Comparison of ENCODE assay signal across 8 cellular contexts in genomic region chr1:113388621-113389355, GRCh38. TPM values are rescaled to one million over a fixed set of nuclear protein-coding genes. Genes with fewer than 3 reads are reported as not detected.
DNase-seq lines count a peak whose midpoint lies in the region; ATAC-seq and TF ChIP-seq lines count a peak whose summit lies in the region.

No MANE protein-coding gene starts in this region.

- H2BK15ac ChIP-seq in IMR-90 (ENCODE audit: low read depth, low read length) = no peak overlapping the region

- no peak overlapping the region for H3K27ac Mint-ChIP-seq in activated T-cell treated with anti-CD3 and anti-CD28 coated beads, Interleukin-2, amount 50 U/mL, for 72 hours

- H3K27me3 ChIP-seq in IMR-90 (ENCODE audit: control insufficient read depth, insufficient read depth, low read length) (no peaks in the 10 kb centered on the region), iPS-20b (ENCODE audit: insufficient read depth, low read length) (peaks cover 17% of the 10 kb centered on the region), suprapubic skin (no peaks in the 10 kb centered on the region)

- BruUV-seq in IMR-90 (replicated peaks; lab: Mats Ljungman, UMichigan) = no TSS peak

- peaks cover 30% of the 10 kb centered on the region for H3K4me1 Mint-ChIP-seq in activated T-cell treated with anti-CD3 and anti-CD28 coated beads, Interleukin-2, amount 50 U/mL, for 72 hours (ENCODE audit: low read depth)

- H3K4me1 ChIP-seq in IMR-90 (ENCODE audit: control insufficient read depth, insufficient read depth, low read length) (peaks cover 6% of the 10 kb centered on the region), iPS-20b (ENCODE audit: insufficient read depth, low read length) (peaks cover 9% of the 10 kb centered on the region), suprapubic skin (peaks cover 37% of the 10 kb centered on the region)

- peak overlapping the region; percentile 88 for H2AFZ ChIP-seq in IMR-90 (replicated peaks; ENCODE audit: low read length, poor library complexity)

- H2BK120ac ChIP-seq in IMR-90 (ENCODE audit: low read depth, low read length) = no peak overlapping the region

- no peak overlapping the region for H2BK5ac ChIP-seq in IMR-90 (ENCODE audit: low read depth, low read length, poor library complexity, severe bottlenecking)

- TF ChIP-seq EP300 in suprapubic skin (IDR thresholded peaks at IDR 0.05) = no peak

- H3K79me1 ChIP-seq in IMR-90 (ENCODE audit: low read depth in 1 of 2, low read length in 2 of 2) = peaks cover 12 to 13% of the 10 kb centered on the region in 2 experiments

- H4K8ac ChIP-seq in IMR-90 (ENCODE audit: low read depth in 2 of 2, low read length in 2 of 2) = no peak overlapping the region; a peak in 1 of 4 replicates

- H3K9ac ChIP-seq in IMR-90 (ENCODE audit: low read depth, low read length) = peak overlapping the region; percentile 11; the same call in 1 of the 2 replicates
- no peak overlapping the region for H3K9ac ChIP-seq in iPS-20b (ENCODE audit: low read depth, low read length)

- TF ChIP-seq CTCF in IMR-90 (conservative IDR thresholded peaks at IDR 0.05; ENCODE audit: low read depth, low read length) (no peak), suprapubic skin (IDR thresholded peaks at IDR 0.05) (no peak)

- DNase-seq in COLO829 (ENCODE audit: low spot score) (peak; percentile 10), IMR-90 (no peak), suprapubic skin (ENCODE audit: low spot score in 2 of 2) (no peak)
- peak in 1 of 2 donors; percentile 7 for DNase-seq in activated T-cell treated with anti-CD3 and anti-CD28 coated beads, Interleukin-2, amount 50 U/mL, for 72 hours
- DNase-seq in activated effector memory CD4-positive, alpha-beta T cell treated with Interleukin-2 at 50 U/mL for 16 hours = no peak

- no peak overlapping the region for H2BK20ac ChIP-seq in IMR-90 (ENCODE audit: low read depth, low read length)

- peaks cover 0 to 3% of the 10 kb centered on the region in 2 donors for H3K9me3 Mint-ChIP-seq in activated T-cell treated with anti-CD3 and anti-CD28 coated beads, Interleukin-2, amount 50 U/mL, for 72 hours

- intact Hi-C loops in IMR-90 (cut with micrococcal nuclease) = no loop called here

- in situ Hi-C loops in IMR-90 (cut with MboI; ENCODE audit: low sequenced_read_pairs) = loop anchor here (10.0 kb wide), 2 partner anchors 64 to 266 kb away; no protein-coding TSS in a partner anchor

- H3K27ac ChIP-seq in IMR-90 (ENCODE audit: insufficient read depth, low read length) (no peak overlapping the region), iPS-20b (ENCODE audit: low read length) (no peak overlapping the region), suprapubic skin (peak overlapping the region; percentile 88)

- no peak overlapping the region for H3K56ac ChIP-seq in IMR-90 (ENCODE audit: extremely low read depth, insufficient read depth, low read length)

- ATAC-seq in IMR-90 (ENCODE audit: low read depth) = no peak
- no peak for ATAC-seq in activated T-cell treated with anti-CD3 and anti-CD28 coated beads, Interleukin-2, amount 50 U/mL, for 72 hours (replicated peaks in 1 of 2)
- ATAC-seq in GM21390 (IDR thresholded peaks at IDR 0.05; ENCODE audit: unreplicated experiment) = no peak
- ATAC-seq in HG02970 (IDR thresholded peaks at IDR 0.05; ENCODE audit: low FRiP score, unreplicated experiment) = no peak

- TF ChIP-seq POLR2A in IMR-90 (IDR thresholded peaks at IDR 0.05; ENCODE audit: low read depth, low read length) (no peak), suprapubic skin (IDR thresholded peaks at IDR 0.05) (no peak)

- H3K36me3 Mint-ChIP-seq in activated T-cell treated with anti-CD3 and anti-CD28 coated beads, Interleukin-2, amount 50 U/mL, for 72 hours (ENCODE audit: insufficient read depth in 2 of 2) = no peaks in the 10 kb centered on the region

- H3K27me3 Mint-ChIP-seq in activated T-cell treated with anti-CD3 and anti-CD28 coated beads, Interleukin-2, amount 50 U/mL, for 72 hours (ENCODE audit: low read depth) = peaks cover 20% of the 10 kb centered on the region

- peaks cover 5% of the 10 kb centered on the region; the same call in 1 of the 2 replicates for H4K20me1 ChIP-seq in IMR-90 (ENCODE audit: insufficient read depth, low read length)

- peak overlapping the region; percentile 1; the same call in 1 of the 2 replicates for H3K23ac ChIP-seq in IMR-90 (ENCODE audit: low read depth, low read length)

- H3K4me3 ChIP-seq in IMR-90 (ENCODE audit: insufficient read depth, low read depth, low read length) (peak overlapping the region; percentile 18; the same call in 1 of the 2 replicates), iPS-20b (ENCODE audit: low read length) (peak overlapping the region; percentile 87), suprapubic skin (peak overlapping the region; percentile 99)

- POLR2A ChIA-PET in IMR-90 (lab: Charles Lee; ENCODE audit: unreplicated experiment) = interaction anchor here (0.8 kb wide), 1 partner anchor 423 kb away, joined by 4 read pairs; the partner anchor contains the start of gene RSBN1

- H3K18ac ChIP-seq in IMR-90 (ENCODE audit: low read depth, low read length) = no peak overlapping the region

- dilution Hi-C loops in IMR-90 (cut with HindIII; ENCODE audit: low sequenced_read_pairs, unreplicated experiment) = no loop called here

- H2AK9ac ChIP-seq in IMR-90 (replicated peaks; ENCODE audit: low read depth, low read length, poor library complexity) = peak overlapping the region; percentile 3

- no peaks in the 10 kb centered on the region for H3K9me1 ChIP-seq in IMR-90 (ENCODE audit: insufficient read depth, low read length)

- CTCF ChIA-PET in IMR-90 (lab: Yijun Ruan, JAX) = interaction anchor here (0.7 to 1.3 kb wide), 3 partner anchors 52 to 273 kb away, joined by 4 read pairs; no protein-coding TSS in a partner anchor

- peak overlapping the region; percentile 98 for H3K4me2 ChIP-seq in IMR-90 (ENCODE audit: low read depth, low read length)

- H3K36me3 ChIP-seq in IMR-90 (ENCODE audit: control insufficient read depth, insufficient read depth, low read length) = no peaks in the 10 kb centered on the region
- H3K36me3 ChIP-seq in iPS-20b (ENCODE audit: insufficient read depth, low read depth, low read length) = no peaks in the 10 kb centered on the region
- H3K36me3 ChIP-seq in suprapubic skin = no peaks in the 10 kb centered on the region

- no peak overlapping the region for H4K91ac ChIP-seq in IMR-90 (ENCODE audit: insufficient read depth, low read depth, low read length)

- H3K4ac ChIP-seq in IMR-90 (ENCODE audit: low read depth, low read length) = no peak overlapping the region

- H2AK5ac ChIP-seq in IMR-90 (ENCODE audit: low read depth, low read length) = no peak overlapping the region

- WGBS in IMR-90 (ENCODE audit: extremely low coverage in 2 of 2, insufficient read length in 1 of 2), 2 experiments = 0% methylated on average over 1 of the region's 8 CpGs; no CpG with 5 or more reads in 1 of the 2 experiments
- WGBS in suprapubic skin = 24% methylated on average over 8 of the region's 8 CpGs

- no peak overlapping the region for H4K5ac ChIP-seq in IMR-90 (ENCODE audit: low read depth, low read length)

- H3K9me3 ChIP-seq in IMR-90 (ENCODE audit: control insufficient read depth, insufficient read depth, low read length) (peaks cover 2% of the 10 kb centered on the region; the same call in 1 of the 2 replicates), iPS-20b (ENCODE audit: insufficient read depth, low read depth, low read length) (no peaks in the 10 kb centered on the region), suprapubic skin (no peaks in the 10 kb centered on the region)

- TF ChIP-seq RAD21 in IMR-90 (IDR thresholded peaks at IDR 0.05; ENCODE audit: low read length) = no peak

- H3K4me3 Mint-ChIP-seq in activated T-cell treated with anti-CD3 and anti-CD28 coated beads, Interleukin-2, amount 50 U/mL, for 72 hours = peak overlapping the region; percentile 83 to 87

- H3K14ac ChIP-seq in IMR-90 (replicated peaks; ENCODE audit: low read depth, low read length) = peak overlapping the region; percentile 70; the same call in 1 of the 2 replicates

TF ChIP-seq in IMR-90, 13 proteins besides CTCF, POLR2A, EP300 and RAD21:
- TF ChIP-seq SMC3 (IDR thresholded peaks at IDR 0.05; ENCODE audit: low read depth, low read length) (no peak), NFE2L2 (IDR thresholded peaks at IDR 0.05; ENCODE audit: low read depth, low read length) (no peak)

RNA-seq across cellular contexts. Expression of gene MAGI3, which starts 1.5 kb away (rescaled TPM):
- total RNA-seq in IMR-90 (2012; rRNA removed) (8.8 and 9.2 TPM in 2 replicates), suprapubic skin (10 to 100 TPM in 2 of 4 donors, 1 to 10 TPM in 2; 8.3 to 18.8 (median 10.7) TPM)
- 2.4 and 2.5 TPM in 2 replicates for polyA plus RNA-seq in IMR-90 (2012; rRNA removed)
- polyA plus RNA-seq in IMR-90 (2012; cell fraction: cytosol; rRNA removed) = 0.75 and 0.86 TPM in 2 replicates
- polyA plus RNA-seq in IMR-90 (2012; cell fraction: nucleus; rRNA removed; ENCODE audit: low replicate concordance) = 1.2 and 4.5 TPM in 2 replicates
- 1 to 10 TPM; 5.3 to 5.5 TPM for total RNA-seq in activated T-cell treated with anti-CD3 and anti-CD28 coated beads, Interleukin-2, amount 50 U/mL, for 72 hours

Comparison
In these comparisons a context has a peak if more than half of its experiments do, and no peak if none do; other contexts are left out.
1. H3K4me3 ChIP-seq: peak in every context shown above with its lines; median percentile 99 in suprapubic skin; 87 in iPS-20b; 18 in IMR-90.